Comparison of ENCODE assay signal across 8 cellular contexts in genomic region chr16:66894948-66895696, GRCh38. TPM values are rescaled to one million over a fixed set of nuclear protein-coding genes. Genes with fewer than 3 reads are reported as not detected.
DNase-seq lines count a peak whose midpoint lies in the region; ATAC-seq and FAIRE-seq lines count a peak whose summit lies in the region.

No MANE protein-coding gene starts in this region.

- ATAC-seq in HG02642 (IDR thresholded peaks at IDR 0.05; ENCODE audit: poor library complexity, unreplicated experiment) (peak; percentile 62), HG03457 (IDR thresholded peaks at IDR 0.05; ENCODE audit: unreplicated experiment) (no peak)
- peak; percentile 90 for ATAC-seq in activated CD8-positive, alpha-beta memory T cell treated with anti-CD3 and anti-CD28 coated beads, Interleukin-2, amount 10 ng/mL, durations not matched to agents 7 days and 5 days

- peaks cover 2% of the 10 kb centered on the region for H3K36me3 Mint-ChIP-seq in activated CD8-positive, alpha-beta memory T cell treated with anti-CD3 and anti-CD28 coated beads, Interleukin-2, amount 10 ng/mL, durations not matched to agents 7 days and 5 days

- no peak overlapping the region for H3K4me3 Mint-ChIP-seq in activated CD8-positive, alpha-beta memory T cell treated with anti-CD3 and anti-CD28 coated beads, Interleukin-2, amount 10 ng/mL, durations not matched to agents 7 days and 5 days

- DNase-seq in EH (ENCODE audit: low read depth) (peak; percentile 79), NCI-H748 treated with DMSO at 0.1 percent for 48 hours (lab: John Stamatoyannopoulos, UW) (peak; percentile 6), mucosa of gallbladder (ENCODE audit: low spot score) (peak; percentile 82), substantia nigra (lab: John Stamatoyannopoulos, UW) (peak in 46 of 49 donors; percentile 11 to 84 (median 55))
- peak; percentile 83 for DNase-seq in activated CD8-positive, alpha-beta memory T cell treated with anti-CD3 and anti-CD28 coated beads, Interleukin-2, amount 10 ng/mL, durations not matched to agents 7 days and 5 days

- no peaks in the 10 kb centered on the region for H3K27me3 Mint-ChIP-seq in activated CD8-positive, alpha-beta memory T cell treated with anti-CD3 and anti-CD28 coated beads, Interleukin-2, amount 10 ng/mL, durations not matched to agents 7 days and 5 days

- no peak overlapping the region for H3K27ac ChIP-seq in substantia nigra (ENCODE audit: low read depth, low read length, poor library complexity, severe bottlenecking)

- peak; percentile 4 for FAIRE-seq in endometrium (lab: Jason Lieb, UNC)

- no peaks in the 10 kb centered on the region for H3K9me3 Mint-ChIP-seq in activated CD8-positive, alpha-beta memory T cell treated with anti-CD3 and anti-CD28 coated beads, Interleukin-2, amount 10 ng/mL, durations not matched to agents 7 days and 5 days (ENCODE audit: low read depth)

- peaks cover 20% of the 10 kb centered on the region for H3K4me1 Mint-ChIP-seq in activated CD8-positive, alpha-beta memory T cell treated with anti-CD3 and anti-CD28 coated beads, Interleukin-2, amount 10 ng/mL, durations not matched to agents 7 days and 5 days

- CTCF ChIA-PET in activated CD8-positive, alpha-beta memory T cell treated with anti-CD3 and anti-CD28 coated beads, Interleukin-2, amount 10 ng/mL, durations not matched to agents 7 days and 5 days (lab: Charles Lee): interaction anchor here (0.6 to 7.3 kb wide), 27 partner anchors 9 to 383 kb away, joined by 3 to 140 read pairs (median 4); partner anchors contain the start of genes CDH16, CIAO2B, NAE1 and PDP2

- peak overlapping the region; percentile 13 for H3K27ac Mint-ChIP-seq in activated CD8-positive, alpha-beta memory T cell treated with anti-CD3 and anti-CD28 coated beads, Interleukin-2, amount 10 ng/mL, durations not matched to agents 7 days and 5 days

RNA-seq across cellular contexts. Expression of gene PDP2, which starts 14.8 kb away (rescaled TPM):
- total RNA-seq in activated CD8-positive, alpha-beta memory T cell treated with anti-CD3 and anti-CD28 coated beads, Interleukin-2, amount 10 ng/mL, durations not matched to agents 7 days and 5 days: 10 to 100 TPM; 29.2 to 33.3 TPM
- total RNA-seq in mucosa of gallbladder: 18.6 TPM

RNA-seq across cellular contexts. Expression of gene CDH16, which starts 23.6 kb away (rescaled TPM):
- not detected for total RNA-seq in activated CD8-positive, alpha-beta memory T cell treated with anti-CD3 and anti-CD28 coated beads, Interleukin-2, amount 10 ng/mL, durations not matched to agents 7 days and 5 days
- total RNA-seq in mucosa of gallbladder: 8.7 TPM

RNA-seq across cellular contexts. Expression of gene RRAD, which starts 30.2 kb away (rescaled TPM):
- total RNA-seq in activated CD8-positive, alpha-beta memory T cell treated with anti-CD3 and anti-CD28 coated beads, Interleukin-2, amount 10 ng/mL, durations not matched to agents 7 days and 5 days: 1 to 10 TPM in 1 of 2 experiments, under 1 TPM in 1; 0.55 to 2.5 TPM
- 9.4 TPM for total RNA-seq in mucosa of gallbladder

RNA-seq across cellular contexts. Expression of gene CIAO2B, which starts 39.1 kb away (rescaled TPM):
- 100 to 1,000 TPM; 124 to 131 TPM for total RNA-seq in activated CD8-positive, alpha-beta memory T cell treated with anti-CD3 and anti-CD28 coated beads, Interleukin-2, amount 10 ng/mL, durations not matched to agents 7 days and 5 days
- total RNA-seq in mucosa of gallbladder: 84.5 TPM

RNA-seq across cellular contexts. Expression of gene CES2, which starts 40.2 kb away (rescaled TPM):
- 10 to 100 TPM; 34.1 to 35.5 TPM for total RNA-seq in activated CD8-positive, alpha-beta memory T cell treated with anti-CD3 and anti-CD28 coated beads, Interleukin-2, amount 10 ng/mL, durations not matched to agents 7 days and 5 days
- 187 TPM for total RNA-seq in mucosa of gallbladder

Comparison
In these comparisons a context has a peak if more than half of its experiments do, and no peak if none do; other contexts are left out.
1. DNase-seq: peak in every context shown above with its lines; median percentile 83 in activated CD8-positive, alpha-beta memory T cell treated with anti-CD3 and anti-CD28 coated beads, Interleukin-2, amount 10 ng/mL, durations not matched to agents 7 days and 5 days; 82 in mucosa of gallbladder; 79 in EH; 55 in substantia nigra; 6 in NCI-H748 treated with DMSO at 0.1 percent for 48 hours.